Comparison of ENCODE assay signal across 21 cellular contexts in the genomic region with DNA sequence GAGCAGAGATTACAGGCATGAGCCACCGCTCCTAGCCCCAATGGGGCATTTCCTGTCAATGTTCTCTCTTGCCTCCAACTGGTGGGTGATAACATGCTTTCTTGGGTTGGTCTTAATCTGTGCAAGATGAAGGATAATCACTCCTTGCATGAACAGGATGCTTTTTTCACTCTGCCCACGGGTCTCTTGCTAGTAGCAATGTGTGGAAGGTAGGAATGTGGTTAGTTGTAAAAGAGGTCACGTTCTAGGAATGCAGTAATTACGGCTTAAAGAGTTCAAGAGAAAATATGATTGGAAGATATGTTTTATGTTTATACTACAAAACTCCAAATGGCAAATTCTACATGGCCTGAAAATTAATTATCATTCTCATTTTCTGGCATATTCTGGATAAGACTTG. TPM values are rescaled to one million over a fixed set of nuclear protein-coding genes. Genes with fewer than 3 reads are reported as not detected.
"Had no signal": no experiment of that assay in that cellular context is flagged by ENCODE, and none has a peak within 500 bp of the region (broad histone marks: within the 10 kb centered on the region; RNA-seq: fewer than 3 reads in every experiment).

No MANE protein-coding gene starts in this region.

- H3K9me3 Mint-ChIP-seq: activated CD4-positive, alpha-beta T cell treated with anti-CD3 and anti-CD28 coated beads, Interleukin-2, amount 10 ng/mL, durations not matched to agents 24 days and 14 days; activated naive CD4-positive, alpha-beta T cell treated with anti-CD3 and anti-CD28 coated beads for 36 hours; activated T-cell treated with anti-CD3 and anti-CD28 coated beads, Interleukin-2, amount 50 U/mL, for 4 hours; activated T-helper 17 cell treated with anti-CD3 and anti-CD28 coated beads, Interleukin-2, amount 50 U/mL, for 72 hours had no signal

- DNase-seq: activated B cell treated with CpG ODN at 0.5 μM for 24 hours; activated CD4-positive, alpha-beta T cell treated with anti-CD3 and anti-CD28 coated beads for 1 hour; activated CD4-positive, alpha-beta T cell treated with anti-CD3 and anti-CD28 coated beads, Interleukin-2, amount 10 ng/mL, durations not matched to agents 24 days and 14 days; activated CD4-positive, alpha-beta T cell treated with anti-CD3 and anti-CD28 coated beads, Interleukin-2, amount 50 U/mL, for 48 hours; activated CD8-positive, alpha-beta memory T cell treated with anti-CD3 and anti-CD28 coated beads for 24 hours; activated gamma-delta T cell; activated naive CD4-positive, alpha-beta T cell treated with anti-CD3 and anti-CD28 coated beads for 36 hours; activated T-cell treated with anti-CD3 and anti-CD28 coated beads, Interleukin-2, amount 50 U/mL, for 4 hours; cerebellar nuclear complex; NCI-H1105 treated with DMSO at 0.1 percent for 48 hours; NCI-H1436 treated with DMSO at 0.1 percent for 48 hours; NCI-H187; NCI-H2081; NCI-H524; SHP77; T-helper 17 cell; T-helper 9 cell had no signal

- H3K27ac ChIP-seq: SJSA1 had no signal

- H3K36me3 ChIP-seq: SJSA1 had no signal

- ATAC-seq: activated T-cell treated with anti-CD3 and anti-CD28 coated beads, Interleukin-2, amount 50 U/mL, for 4 hours; activated T-helper 17 cell treated with anti-CD3 and anti-CD28 coated beads, Interleukin-2, amount 50 U/mL, for 72 hours; T-helper 17 cell had no signal

- H3K4me3 ChIP-seq: SJSA1 had no signal

- H3K27me3 Mint-ChIP-seq: activated B cell treated with CpG ODN at 0.5 μM for 24 hours; activated naive CD8-positive, alpha-beta T cell; activated T-helper 17 cell treated with anti-CD3 and anti-CD28 coated beads, Interleukin-2, amount 50 U/mL, for 72 hours; T-helper 17 cell had no signal

- H3K4me1 Mint-ChIP-seq: activated CD4-positive, alpha-beta T cell treated with anti-CD3 and anti-CD28 coated beads, Interleukin-2, amount 10 ng/mL, durations not matched to agents 24 days and 14 days; activated T-helper 17 cell treated with anti-CD3 and anti-CD28 coated beads, Interleukin-2, amount 50 U/mL, for 72 hours had no signal

- H3K36me3 Mint-ChIP-seq: activated naive CD8-positive, alpha-beta T cell had no signal

- H3K4me1 ChIP-seq: SJSA1 had no signal

- H3K27ac Mint-ChIP-seq: activated B cell treated with CpG ODN at 0.5 μM for 24 hours; activated CD4-positive, alpha-beta T cell treated with anti-CD3 and anti-CD28 coated beads, Interleukin-2, amount 10 ng/mL, durations not matched to agents 24 days and 14 days; activated naive CD4-positive, alpha-beta T cell treated with anti-CD3 and anti-CD28 coated beads for 36 hours; activated naive CD8-positive, alpha-beta T cell; activated T-helper 17 cell treated with anti-CD3 and anti-CD28 coated beads, Interleukin-2, amount 50 U/mL, for 72 hours; T-helper 17 cell had no signal

- H3K4me3 Mint-ChIP-seq: activated B cell treated with CpG ODN at 0.5 μM for 24 hours; activated CD4-positive, alpha-beta T cell treated with anti-CD3 and anti-CD28 coated beads, Interleukin-2, amount 10 ng/mL, durations not matched to agents 24 days and 14 days; activated naive CD4-positive, alpha-beta T cell treated with anti-CD3 and anti-CD28 coated beads for 36 hours; activated naive CD8-positive, alpha-beta T cell; activated T-cell treated with anti-CD3 and anti-CD28 coated beads, Interleukin-2, amount 50 U/mL, for 4 hours; activated T-helper 17 cell treated with anti-CD3 and anti-CD28 coated beads, Interleukin-2, amount 50 U/mL, for 72 hours; T-helper 17 cell had no signal

RNA-seq across cellular contexts. Expression of a gene that starts 10.5 kb away (rescaled TPM):
- total RNA-seq: SJSA1 had no signal

RNA-seq across cellular contexts. Expression of a gene that starts 45.0 kb away (rescaled TPM):
- total RNA-seq: activated B cell treated with CpG ODN at 0.5 μM for 24 hours; activated CD4-positive, alpha-beta T cell treated with anti-CD3 and anti-CD28 coated beads, Interleukin-2, amount 10 ng/mL, durations not matched to agents 24 days and 14 days; activated naive CD4-positive, alpha-beta T cell treated with anti-CD3 and anti-CD28 coated beads for 36 hours; activated T-cell treated with anti-CD3 and anti-CD28 coated beads, Interleukin-2, amount 50 U/mL, for 4 hours; activated T-helper 17 cell treated with anti-CD3 and anti-CD28 coated beads, Interleukin-2, amount 50 U/mL, for 72 hours; cardiac septum; SJSA1; T-helper 17 cell had no signal
